Comparison of ENCODE assay signal across 1 cellular context in genomic region chr20:37337208-37337955, GRCh38.
TF ChIP-seq lines count a peak whose summit lies in the region.

No MANE protein-coding gene starts in this region.

TF ChIP-seq in HepG2, 621 proteins besides CTCF, POLR2A, EP300 and RAD21 (continued from another document and continues in another):
- TF ChIP-seq SPEN (CRISPR knock-in tag; IDR thresholded peaks at IDR 0.05; ENCODE audit: low read depth) (peak; percentile 88; the same call in 1 of the 2 replicates), AHDC1 (CRISPR knock-in tag; IDR thresholded peaks at IDR 0.05; ENCODE audit: borderline replicate concordance) (no peak), ZNF276 (CRISPR knock-in tag; IDR thresholded peaks at IDR 0.05; ENCODE audit: low read depth) (0 out of 2 replicates have a peak, but pooled peaks have one; percentile 35), PPARG (CRISPR knock-in tag; conservative IDR thresholded peaks at IDR 0.05) (peak; percentile 47; the same call in 1 of the 2 replicates), KDM2A (CRISPR knock-in tag; IDR thresholded peaks at IDR 0.05; ENCODE audit: borderline replicate concordance, low read depth) (peak; percentile 40; the same call in 1 of the 2 replicates), ZNF660 (CRISPR knock-in tag; IDR thresholded peaks at IDR 0.05; ENCODE audit: borderline replicate concordance, low read depth) (no peak), PHF21A (CRISPR knock-in tag; IDR thresholded peaks at IDR 0.05) (peak; percentile 47), LCORL (IDR thresholded peaks at IDR 0.05) (no peak), LCORL (CRISPR knock-in tag; IDR thresholded peaks at IDR 0.05) (peak; percentile 87; the same call in 1 of the 2 replicates), ZNF816 (CRISPR knock-in tag; IDR thresholded peaks at IDR 0.05; ENCODE audit: borderline replicate concordance) (no peak), SAP130 (CRISPR knock-in tag; IDR thresholded peaks at IDR 0.05; ENCODE audit: low read depth) (peak; percentile 82), BORCS8-MEF2B (CRISPR knock-in tag; IDR thresholded peaks at IDR 0.05) (peak; percentile 44; the same call in 1 of the 2 replicates), AFF4 (CRISPR knock-in tag; IDR thresholded peaks at IDR 0.05) (no peak), GRHL1 (CRISPR knock-in tag; conservative IDR thresholded peaks at IDR 0.05) (no peak), PAWR (CRISPR knock-in tag; IDR thresholded peaks at IDR 0.05; ENCODE audit: borderline replicate concordance) (no peak), KDM5B (CRISPR knock-in tag; IDR thresholded peaks at IDR 0.05; ENCODE audit: borderline replicate concordance) (no peak; the same call in 1 of the 2 replicates), ATM (IDR thresholded peaks at IDR 0.05; ENCODE audit: borderline replicate concordance) (no peak), ZNF609 (CRISPR knock-in tag; IDR thresholded peaks at IDR 0.05; ENCODE audit: borderline replicate concordance) (peak; percentile 78), TOE1 (CRISPR knock-in tag; IDR thresholded peaks at IDR 0.05) (0 out of 2 replicates have a peak, but pooled peaks have one; percentile 52), ZMAT5 (CRISPR knock-in tag; IDR thresholded peaks at IDR 0.05; ENCODE audit: borderline replicate concordance, low read depth) (no peak), ZNF691 (CRISPR knock-in tag; IDR thresholded peaks at IDR 0.05; ENCODE audit: borderline replicate concordance, low read depth) (peak; percentile 66; the same call in 1 of the 2 replicates), FOXJ3 (CRISPR knock-in tag; IDR thresholded peaks at IDR 0.05; ENCODE audit: borderline replicate concordance) (peak; percentile 63; the same call in 1 of the 2 replicates), HOXA3 (CRISPR knock-in tag; IDR thresholded peaks at IDR 0.05) (peak; percentile 82), FOXP4 (CRISPR knock-in tag; IDR thresholded peaks at IDR 0.05) (peak; percentile 49; the same call in 1 of the 2 replicates), CREM (IDR thresholded peaks at IDR 0.05) (peak; percentile 45), CREM (CRISPR knock-in tag; IDR thresholded peaks at IDR 0.05) (no peak), ZNF136 (CRISPR knock-in tag; IDR thresholded peaks at IDR 0.05; ENCODE audit: low read depth) (0 out of 2 replicates have a peak, but pooled peaks have one; percentile 37), HOMEZ (CRISPR knock-in tag; IDR thresholded peaks at IDR 0.05; ENCODE audit: low read depth) (no peak)
